Comparison of ENCODE assay signal across 1 cellular context in the genomic region with DNA sequence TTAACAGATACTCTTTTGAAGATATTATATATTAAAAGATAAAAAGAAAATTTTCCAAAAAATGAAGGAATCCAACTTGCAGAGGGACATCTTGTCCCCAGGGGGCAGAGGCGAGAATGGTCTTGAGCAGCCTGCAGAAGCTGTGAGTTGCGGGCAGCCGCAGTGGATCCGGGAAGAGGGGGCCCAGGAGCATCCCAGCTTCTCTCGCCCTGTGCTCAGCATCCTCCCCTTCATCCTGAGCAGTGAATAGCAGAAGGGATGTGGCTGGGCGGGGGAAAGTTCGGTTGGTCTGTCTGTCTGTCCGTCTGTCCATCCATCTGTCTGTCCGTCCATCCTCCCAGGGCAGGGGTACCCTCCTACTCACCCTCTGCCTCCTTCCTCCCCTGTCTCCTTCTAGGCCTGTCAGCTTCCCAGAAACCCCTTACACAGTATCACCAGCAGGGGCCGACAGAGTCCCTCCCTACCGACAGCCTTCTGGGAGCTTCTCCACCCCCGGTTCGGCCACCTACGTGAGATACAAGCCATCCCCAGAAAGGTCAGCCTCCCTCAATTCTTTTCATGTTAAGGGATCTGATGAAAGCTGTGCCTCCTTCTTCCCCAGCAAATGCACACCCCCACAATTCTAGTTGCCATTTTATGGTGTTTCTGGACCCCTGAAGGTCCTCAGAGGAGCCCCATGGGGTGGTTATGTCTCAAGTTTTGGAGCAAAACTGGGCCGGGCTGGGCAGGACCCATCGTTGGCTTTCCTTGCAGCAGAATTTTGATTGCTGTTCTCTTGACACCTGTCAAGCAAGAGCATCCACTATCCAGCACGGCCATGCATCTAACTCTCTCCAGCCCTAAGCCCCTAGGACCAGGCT.
TF ChIP-seq lines count a peak whose summit lies in the region.

No MANE protein-coding gene starts in this region.

TF ChIP-seq in K562, 482 proteins besides CTCF, POLR2A, EP300 and RAD21 (continued from another document):
- TF ChIP-seq THAP12 (CRISPR knock-in tag; IDR thresholded peaks at IDR 0.05): no peak
- TF ChIP-seq PHF20 (IDR thresholded peaks at IDR 0.05; ENCODE audit: partially characterized antibody): no peak
- TF ChIP-seq STAG1 (CRISPR knock-in tag; IDR thresholded peaks at IDR 0.05; ENCODE audit: borderline replicate concordance): peak; percentile 48; the same call in 1 of the 2 replicates
- TF ChIP-seq, protein P1, sequence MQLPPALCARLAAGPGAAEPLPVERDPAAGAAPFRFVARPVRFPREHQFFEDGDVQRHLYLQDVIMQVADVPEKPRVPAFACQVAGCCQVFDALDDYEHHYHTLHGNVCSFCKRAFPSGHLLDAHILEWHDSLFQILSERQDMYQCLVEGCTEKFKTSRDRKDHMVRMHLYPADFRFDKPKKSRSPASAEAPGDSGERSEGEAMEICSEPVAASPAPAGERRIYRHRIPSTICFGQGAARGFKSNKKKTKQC (CRISPR knock-in tag; IDR thresholded peaks at IDR 0.05): no peak
- no peak for TF ChIP-seq ZNF140 (CRISPR knock-in tag; IDR thresholded peaks at IDR 0.05)
- peak; percentile 71; the same call in 1 of the 2 replicates for TF ChIP-seq CC2D1A (IDR thresholded peaks at IDR 0.05)
- 0 out of 2 replicates have a peak, but pooled peaks have one; percentile 49 for TF ChIP-seq XRCC5 (IDR thresholded peaks at IDR 0.05; ENCODE audit: low read depth, low read length)
- peak; percentile 67 for TF ChIP-seq DEAF1 (CRISPR knock-in tag; IDR thresholded peaks at IDR 0.05)
- peak; percentile 65; the same call in 1 of the 2 replicates for TF ChIP-seq ARID2 (IDR thresholded peaks at IDR 0.05)
- TF ChIP-seq POLR2AphosphoS5 (IDR thresholded peaks at IDR 0.05; ENCODE audit: control insufficient read depth, insufficient read depth, low read depth, low read length): no peak
- no peak for TF ChIP-seq NFRKB (IDR thresholded peaks at IDR 0.05; ENCODE audit: low read depth)
- TF ChIP-seq NFIC (IDR thresholded peaks at IDR 0.05): no peak
- TF ChIP-seq, protein P2, sequence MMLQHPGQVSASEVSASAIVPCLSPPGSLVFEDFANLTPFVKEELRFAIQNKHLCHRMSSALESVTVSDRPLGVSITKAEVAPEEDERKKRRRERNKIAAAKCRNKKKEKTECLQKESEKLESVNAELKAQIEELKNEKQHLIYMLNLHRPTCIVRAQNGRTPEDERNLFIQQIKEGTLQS (IDR thresholded peaks at IDR 0.05): no peak
- TF ChIP-seq, protein P2 (CRISPR knock-in tag; conservative IDR thresholded peaks at IDR 0.05): no peak
- TF ChIP-seq BMI1 (IDR thresholded peaks at IDR 0.05; ENCODE audit: low read length): no peak
- TF ChIP-seq STAT5B (CRISPR knock-in tag; IDR thresholded peaks at IDR 0.05): no peak
- peak; percentile 47; the same call in 1 of the 2 replicates for TF ChIP-seq PKNOX1 (IDR thresholded peaks at IDR 0.05)
- no peak for TF ChIP-seq ZNF143 (CRISPR knock-in tag; IDR thresholded peaks at IDR 0.05)
- TF ChIP-seq ZBED1 (IDR thresholded peaks at IDR 0.05): no peak
- TF ChIP-seq ZNF175 (CRISPR knock-in tag; IDR thresholded peaks at IDR 0.05; ENCODE audit: low read depth): no peak
- TF ChIP-seq ZNF384 (IDR thresholded peaks at IDR 0.05; ENCODE audit: low read depth, low read length): no peak
- TF ChIP-seq ZNF232 (CRISPR knock-in tag; IDR thresholded peaks at IDR 0.05): no peak
